ENCODE assay signal across 14 cellular contexts in genomic region chr15:80606571-80606970, GRCh38.
DNase-seq lines count a peak whose midpoint lies in the region; ATAC-seq and TF ChIP-seq lines count a peak whose summit lies in the region.
"Had no signal": no experiment of that assay in that cellular context is flagged by ENCODE, and none has a peak within 500 bp of the region (broad histone marks: within the 10 kb centered on the region; RNA-seq: fewer than 3 reads in every experiment).

No MANE protein-coding gene starts in this region.

- H3K27me3 Mint-ChIP-seq in osteocyte (ENCODE audit: unreplicated experiment), result no peaks in the 10 kb centered on the region
- H3K27me3 Mint-ChIP-seq: CD4-positive, alpha-beta T cell had no signal

- 77 to 87% methylated on average over 1 of the region's 1 CpG for WGBS in upper lobe of left lung, 2 donors

- H3K36me3 ChIP-seq in right atrium auricular region (no peaks in the 10 kb centered on the region), upper lobe of left lung (no peaks in the 10 kb centered on the region)
- H3K36me3 ChIP-seq: HAP-1 had no signal

- no peak for TF ChIP-seq POLR2A in upper lobe of left lung (IDR thresholded peaks at IDR 0.05)

- H3K27me3 ChIP-seq in right atrium auricular region, result no peaks in the 10 kb centered on the region
- no peaks in the 10 kb centered on the region for H3K27me3 ChIP-seq in upper lobe of left lung

- H3K4me1 ChIP-seq in right atrium auricular region (peaks cover 0 to 5% of the 10 kb centered on the region in 2 donors), upper lobe of left lung (peaks cover 0 to 18% (median 11%) of the 10 kb centered on the region in 4 donors)
- H3K4me1 ChIP-seq: Caco-2 had no signal

- H3K27ac ChIP-seq in right atrium auricular region (no peak overlapping the region), substantia nigra (ENCODE audit: low read depth, low read length, poor library complexity, severe bottlenecking) (no peak overlapping the region), upper lobe of left lung (no peak overlapping the region)
- H3K27ac ChIP-seq: C4-2B had no signal

- TF ChIP-seq CTCF in right atrium auricular region (IDR thresholded peaks at IDR 0.05) (no peak), osteocyte (IDR thresholded peaks at IDR 0.05) (no peak), upper lobe of left lung (IDR thresholded peaks at IDR 0.05) (no peak)

- H3K9me3 Mint-ChIP-seq in osteocyte (ENCODE audit: unreplicated experiment), result no peaks in the 10 kb centered on the region
- H3K9me3 Mint-ChIP-seq: CD4-positive, alpha-beta T cell had no signal

- no peaks in the 10 kb centered on the region for H3K36me3 Mint-ChIP-seq in osteocyte (ENCODE audit: unreplicated experiment)

- ATAC-seq in GM21515 (IDR thresholded peaks at IDR 0.05; ENCODE audit: unreplicated experiment) (no peak), upper lobe of left lung (ENCODE audit: low FRiP score in 2 of 2) (no peak)
- ATAC-seq: K562 had no signal

- peak overlapping the region; percentile 62 for H3K27ac Mint-ChIP-seq in osteocyte (ENCODE audit: unreplicated experiment)
- H3K27ac Mint-ChIP-seq: CD4-positive, alpha-beta T cell had no signal

- H3K4me3 ChIP-seq in right atrium auricular region, result no peak overlapping the region
- H3K4me3 ChIP-seq in upper lobe of left lung, result no peak overlapping the region
- H3K4me3 ChIP-seq: HAP-1, K562 had no signal

- H3K9me3 ChIP-seq in right atrium auricular region (no peaks in the 10 kb centered on the region), upper lobe of left lung (no peaks in the 10 kb centered on the region)
- H3K9me3 ChIP-seq: Caco-2, HAP-1 had no signal

- DNase-seq in right atrium auricular region (ENCODE audit: low spot score), result peak; percentile 23
- no peak for DNase-seq in cardiac septum (ENCODE audit: low spot score)
- peak; percentile 75 for DNase-seq in RPMI7951 (ENCODE audit: low read depth)
- peak; percentile 19 for DNase-seq in osteocyte (ENCODE audit: extremely low spot score, unreplicated experiment)
- DNase-seq in substantia nigra (lab: John Stamatoyannopoulos, UW), result no peak
- no peak for DNase-seq in upper lobe of left lung
- DNase-seq: AML-193; Caco-2; CD4-positive, alpha-beta T cell; GDM1 had no signal

- H3K4me1 Mint-ChIP-seq in osteocyte (ENCODE audit: unreplicated experiment), result peaks cover 43% of the 10 kb centered on the region

- intact Hi-C loops in cardiac septum (cut with DNase I), result no loop called here

- TF ChIP-seq EP300 in upper lobe of left lung (IDR thresholded peaks at IDR 0.05), result no peak

- H3K4me3 Mint-ChIP-seq in osteocyte (ENCODE audit: unreplicated experiment), result no peak overlapping the region
- H3K4me3 Mint-ChIP-seq: CD4-positive, alpha-beta T cell had no signal

Comparison
In these comparisons a context has a peak if more than half of its experiments do, and no peak if none do; other contexts are left out.
1. DNase-seq: peak in right atrium auricular region (single experiment), RPMI7951 (single experiment) and osteocyte (single experiment); none in cardiac septum (single experiment), substantia nigra (0 of 49) and upper lobe of left lung (0 of 2).